ENCODE assay signal across 26 cellular contexts in the genomic region with DNA sequence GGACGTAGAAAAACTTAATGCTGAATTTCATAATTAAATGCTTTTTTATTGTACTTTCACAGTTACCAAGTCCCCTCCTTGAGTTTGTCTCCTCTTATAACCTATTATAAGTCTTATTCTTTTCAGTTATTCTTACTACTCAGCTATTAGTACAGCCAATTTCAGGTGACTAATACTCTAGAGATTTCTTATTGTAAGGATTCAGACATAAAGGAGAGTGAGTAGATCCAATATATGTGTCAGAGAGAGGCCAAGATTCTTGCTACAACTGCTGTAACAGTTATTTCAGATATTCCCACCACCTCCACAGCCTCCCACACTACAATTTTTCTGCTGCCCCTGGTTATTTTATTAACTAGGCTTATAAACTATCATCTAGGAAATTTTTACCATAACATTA.
"Had no signal": no experiment of that assay in that cellular context is flagged by ENCODE, and none has a peak within 500 bp of the region (broad histone marks: within the 10 kb centered on the region; RNA-seq: fewer than 3 reads in every experiment).

No MANE protein-coding gene starts in this region.

- DNase-seq: activated CD4-positive, alpha-beta T cell treated with anti-CD3 and anti-CD28 coated beads for 1 hour; activated CD4-positive, alpha-beta T cell treated with anti-CD3 and anti-CD28 coated beads, Interleukin-2, amount 50 U/mL, for 1 hour; activated CD8-positive, alpha-beta T cell treated with anti-CD3 and anti-CD28 coated beads, Interleukin-2, amount 10 ng/mL, durations not matched to agents 7 days and 5 days; activated gamma-delta T cell; activated naive CD4-positive, alpha-beta T cell treated with anti-CD3 and anti-CD28 coated beads, Interleukin-2, amount 50 U/mL, for 16 hours; activated naive CD8-positive, alpha-beta T cell treated with anti-CD3 and anti-CD28 coated beads, Interleukin-2, amount 50 U/mL, for 24 hours; anterior cingulate cortex; colonic mucosa; endodermal cell; foreskin melanocyte; immature natural killer cell; left lung; naive thymus-derived CD8-positive, alpha-beta T cell; sigmoid colon; spleen; stimulated activated CD4-positive, alpha-beta T cell treated with anti-CD3 and anti-CD28 coated beads, Interleukin-4, amount 100 ng/mL, for 1 hour; stimulated activated naive CD4-positive, alpha-beta T cell had no signal

- H3K9me3 Mint-ChIP-seq: activated naive CD8-positive, alpha-beta T cell treated with anti-CD3 and anti-CD28 coated beads, Interleukin-2, amount 50 U/mL, for 24 hours; activated T-helper 1 cell treated with anti-CD3 and anti-CD28 coated beads, Interleukin-12 subunit alpha, Interleukin-12 subunit beta, Interleukin-2, Interleukin-4 antibody, amounts not matched to agents 30 ng/mL and 10 ng/mL and 1 ng/mL, durations not matched to agents 14 hours and 24 hours and 36 hours; endodermal cell; naive thymus-derived CD8-positive, alpha-beta T cell; neural progenitor cell; T-helper 2 cell treated with Interferon-gamma antibody and Interleukin-4, amounts not matched to agents 5 μg/mL and 100 μg/mL, for 36 hours; type B pancreatic cell had no signal

- H3K36me3 Mint-ChIP-seq: immature natural killer cell; naive thymus-derived CD8-positive, alpha-beta T cell; neural progenitor cell; type B pancreatic cell had no signal

- H3K4me3 ChIP-seq: colonic mucosa, hepatocyte, left lung, lung, neural progenitor cell, sigmoid colon, spleen, thoracic aorta, vagina had no signal

- H3K4me1 Mint-ChIP-seq: activated naive CD8-positive, alpha-beta T cell treated with anti-CD3 and anti-CD28 coated beads, Interleukin-2, amount 50 U/mL, for 24 hours; central memory CD8-positive, alpha-beta T cell; endodermal cell; immature natural killer cell; naive thymus-derived CD8-positive, alpha-beta T cell; neural progenitor cell had no signal

- H3K27ac Mint-ChIP-seq: activated CD8-positive, alpha-beta T cell treated with anti-CD3 and anti-CD28 coated beads, Interleukin-2, amount 10 ng/mL, durations not matched to agents 7 days and 5 days; activated naive CD8-positive, alpha-beta T cell treated with anti-CD3 and anti-CD28 coated beads, Interleukin-2, amount 50 U/mL, for 24 hours; activated T-helper 1 cell treated with anti-CD3 and anti-CD28 coated beads, Interleukin-12 subunit alpha, Interleukin-12 subunit beta, Interleukin-2, Interleukin-4 antibody, amounts not matched to agents 30 ng/mL and 10 ng/mL and 1 ng/mL, durations not matched to agents 14 hours and 24 hours and 36 hours; endodermal cell; immature natural killer cell; naive thymus-derived CD8-positive, alpha-beta T cell; neural progenitor cell; T-helper 2 cell treated with Interferon-gamma antibody and Interleukin-4, amounts not matched to agents 5 μg/mL and 100 μg/mL, for 36 hours; type B pancreatic cell had no signal

- H3K27me3 Mint-ChIP-seq: central memory CD8-positive, alpha-beta T cell had no signal

- H3K4me3 Mint-ChIP-seq: activated CD8-positive, alpha-beta T cell treated with anti-CD3 and anti-CD28 coated beads, Interleukin-2, amount 10 ng/mL, durations not matched to agents 7 days and 5 days; activated naive CD8-positive, alpha-beta T cell treated with anti-CD3 and anti-CD28 coated beads, Interleukin-2, amount 50 U/mL, for 24 hours; activated T-helper 1 cell treated with anti-CD3 and anti-CD28 coated beads, Interleukin-12 subunit alpha, Interleukin-12 subunit beta, Interleukin-2, Interleukin-4 antibody, amounts not matched to agents 30 ng/mL and 10 ng/mL and 1 ng/mL, durations not matched to agents 14 hours and 24 hours and 36 hours; central memory CD8-positive, alpha-beta T cell; endodermal cell; immature natural killer cell; naive thymus-derived CD8-positive, alpha-beta T cell; neural progenitor cell; T-helper 2 cell treated with Interferon-gamma antibody and Interleukin-4, amounts not matched to agents 5 μg/mL and 100 μg/mL, for 36 hours; type B pancreatic cell had no signal
